In the genomic region with DNA sequence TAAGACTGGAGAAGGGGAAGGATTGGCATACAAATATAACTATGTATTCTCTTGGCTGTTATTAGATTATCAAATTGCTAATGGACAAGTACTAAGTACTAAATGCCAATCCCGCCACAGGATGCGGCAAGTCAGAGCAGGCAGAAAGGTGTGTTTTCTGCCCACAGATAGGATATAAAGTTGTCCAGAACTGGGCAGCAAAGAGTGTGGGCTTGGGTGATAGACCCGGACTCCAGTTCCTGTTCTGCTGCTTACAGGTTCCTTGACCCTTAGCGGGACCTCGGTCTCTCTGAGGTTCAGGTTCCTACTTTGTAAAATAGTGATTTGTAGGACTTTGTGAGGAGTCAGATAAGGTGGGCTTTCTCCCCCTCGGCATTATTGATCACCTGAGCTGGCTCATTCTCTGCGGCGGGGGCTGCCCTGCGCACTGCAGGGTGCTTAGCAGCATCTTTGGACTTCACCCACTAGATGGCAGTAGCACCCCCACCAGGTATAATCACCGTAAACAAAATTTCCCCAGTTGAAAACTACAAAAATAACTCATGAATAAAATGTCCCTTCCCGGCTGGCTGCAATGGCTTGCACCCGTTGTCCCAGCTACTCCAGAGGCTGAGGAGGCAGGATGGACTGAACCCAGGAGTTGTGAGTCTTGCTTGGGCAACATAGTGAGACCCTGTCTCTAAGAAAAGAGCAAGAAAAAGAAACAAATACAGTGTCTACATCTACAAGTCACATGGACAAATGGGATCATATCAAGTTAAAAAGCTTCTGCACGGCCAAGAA, we compare ENCODE assay signal across 8 cellular contexts.
DNase-seq lines count a peak whose midpoint lies in the region; ATAC-seq and TF ChIP-seq lines count a peak whose summit lies in the region.

No MANE protein-coding gene starts in this region.

- H3K27me3 ChIP-seq in RWPE2 (ENCODE audit: insufficient read depth, poor library complexity, severe bottlenecking) = peaks cover 34% of the 10 kb centered on the region

- ATAC-seq in GM18519 (IDR thresholded peaks at IDR 0.05; ENCODE audit: low FRiP score, unreplicated experiment) (peak; percentile 61), HG02973 (IDR thresholded peaks at IDR 0.05; ENCODE audit: unreplicated experiment) (peak; percentile 73), RWPE2 (ENCODE audit: low read depth) (peak; percentile 87), GM18873 (IDR thresholded peaks at IDR 0.05; ENCODE audit: low FRiP score, unreplicated experiment) (no peak)

- H3K36me3 ChIP-seq in RWPE2 (ENCODE audit: low read depth) = no peaks in the 10 kb centered on the region

- peaks cover 3% of the 10 kb centered on the region for H3K27me3 Mint-ChIP-seq in neural crest cell (ENCODE audit: low read depth)

- H3K4me3 Mint-ChIP-seq in neural crest cell = no peak overlapping the region

- no peak overlapping the region for H3K27ac ChIP-seq in RWPE2 (ENCODE audit: poor library complexity, severe bottlenecking)

- no peaks in the 10 kb centered on the region for H3K9me3 Mint-ChIP-seq in neural crest cell

- H3K36me3 Mint-ChIP-seq in neural crest cell (ENCODE audit: low read depth) = no peaks in the 10 kb centered on the region

- peak; percentile 99 for TF ChIP-seq CTCF in RWPE2 (IDR thresholded peaks at IDR 0.05; ENCODE audit: poor library complexity, severe bottlenecking)
- TF ChIP-seq CTCF in cardiac fibroblast (IDR thresholded peaks at IDR 0.05; ENCODE audit: low read depth, low read length) = peak; percentile 78
- peak; percentile 80 for TF ChIP-seq CTCF in neural crest cell (conservative IDR thresholded peaks at IDR 0.05)

- H3K4me3 ChIP-seq in RWPE2 (ENCODE audit: severe bottlenecking) (no peak overlapping the region), cardiac fibroblast (replicated peaks in 1 of 2; ENCODE audit: low read depth in 2 of 2, low read length in 2 of 2) (no peak overlapping the region)

- no peaks in the 10 kb centered on the region for H3K4me1 ChIP-seq in RWPE2 (ENCODE audit: insufficient read depth, poor library complexity, severe bottlenecking)

- peaks cover 5% of the 10 kb centered on the region for H3K4me1 Mint-ChIP-seq in neural crest cell

- DNase-seq in CD1c-positive myeloid dendritic cell (ENCODE audit: extremely low spot score) (peak; percentile 6), RWPE2 (ENCODE audit: low spot score) (no peak), cardiac fibroblast (ENCODE audit: low read depth in 2 of 2) (peak; percentile 37 to 39), neural crest cell (ENCODE audit: low read depth, low spot score) (peak; percentile 25), ureter (ENCODE audit: low spot score) (no peak)

- no peak overlapping the region for H3K27ac Mint-ChIP-seq in neural crest cell (ENCODE audit: unreplicated experiment)

- H3K9me3 ChIP-seq in RWPE2 (ENCODE audit: severe bottlenecking) = no peaks in the 10 kb centered on the region

Comparison
In these comparisons a context has a peak if more than half of its experiments do, and no peak if none do; other contexts are left out.
1. DNase-seq: peak in CD1c-positive myeloid dendritic cell (single experiment), cardiac fibroblast (2 of 2) and neural crest cell (single experiment); none in RWPE2 (single experiment) and ureter (single experiment).
2. Peak in every context shown above with its lines, with median percentiles within 50 percentile points of each other: CTCF ChIP-seq.